24 cellular contexts compared by ENCODE assay signal in the genomic region with DNA sequence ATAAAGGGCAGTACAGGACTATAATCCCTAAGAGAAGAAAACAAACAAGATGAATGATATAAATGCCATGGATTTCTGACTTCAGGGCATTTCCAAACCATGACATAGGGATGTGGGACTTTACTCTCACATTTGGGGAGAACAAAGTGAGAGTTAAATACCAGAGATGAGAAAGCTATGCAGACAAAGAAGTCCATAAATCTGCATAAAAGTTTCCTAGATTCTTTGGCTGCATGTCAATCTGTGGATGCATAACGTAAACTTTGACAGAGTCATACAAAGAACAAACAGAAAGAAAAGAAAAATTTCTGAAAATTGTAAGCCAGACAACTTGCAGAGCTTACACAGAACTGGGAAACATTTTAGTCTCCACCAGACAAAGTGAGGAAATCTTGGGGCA.
"Had no signal": no experiment of that assay in that cellular context is flagged by ENCODE, and none has a peak within 500 bp of the region (broad histone marks: within the 10 kb centered on the region; RNA-seq: fewer than 3 reads in every experiment).

No MANE protein-coding gene starts in this region.

- H3K4me3 ChIP-seq: breast epithelium, Peyer's patch, SJSA1 had no signal

- H3K36me3 ChIP-seq: breast epithelium, Peyer's patch, SJSA1 had no signal

- ATAC-seq: activated CD4-positive, CD25-positive, alpha-beta regulatory T cell treated with anti-CD3 and anti-CD28 coated beads, Interleukin-2, amount 50 U/mL, for 24 hours; activated CD8-positive, alpha-beta T cell treated with anti-CD3 and anti-CD28 coated beads, Interleukin-2, amount 10 ng/mL, durations not matched to agents 7 days and 5 days; activated naive CD8-positive, alpha-beta T cell treated with anti-CD3 and anti-CD28 coated beads, Interleukin-2, amount 50 U/mL, for 24 hours had no signal

- H3K4me1 ChIP-seq: breast epithelium, Peyer's patch, SJSA1 had no signal

- DNase-seq: activated CD4-positive, alpha-beta T cell treated with anti-CD3 and anti-CD28 coated beads for 48 hours; activated CD4-positive, alpha-beta T cell treated with anti-CD3 and anti-CD28 coated beads, Interleukin-2, amount 50 U/mL, for 4 hours; activated CD8-positive, alpha-beta memory T cell treated with anti-CD3 and anti-CD28 coated beads, Interleukin-2, amount 50 U/mL, for 48 hours; activated CD8-positive, alpha-beta T cell treated with anti-CD3 and anti-CD28 coated beads, Interleukin-2, amount 10 ng/mL, durations not matched to agents 7 days and 5 days; activated effector memory CD4-positive, alpha-beta T cell treated with Interleukin-2 at 50 U/mL for 16 hours; activated naive CD4-positive, alpha-beta T cell; activated naive CD8-positive, alpha-beta T cell treated with anti-CD3 and anti-CD28 coated beads, Interleukin-2, amount 50 U/mL, for 24 hours; activated T-cell treated with anti-CD3 and anti-CD28 coated beads, Interleukin-2, amount 50 U/mL, for 1 hour; anterior cingulate cortex; caudate nucleus; NCI-H1105 treated with DMSO at 0.1 percent for 48 hours; NCI-H1436 treated with DMSO at 0.1 percent for 48 hours; NCI-H187; NCI-H2081; NCI-H510A treated with DMSO at 0.1 percent for 48 hours; NCI-H69; NK-92 treated with Interleukin-12 subunit alpha and Interleukin-12 subunit beta, amount 100 ng/mL, for 24 hours; OCI-M1; Peyer's patch; Right ventricle myocardium superior had no signal

- H3K27ac ChIP-seq: breast epithelium, Peyer's patch, RWPE1, SJSA1 had no signal

- H3K27me3 ChIP-seq: breast epithelium, Peyer's patch, SJSA1 had no signal

- H3K9me3 ChIP-seq: Peyer's patch had no signal
